8 cellular contexts compared by ENCODE assay signal in genomic region chr20:3887870-3888614, GRCh38. TPM values are rescaled to one million over a fixed set of nuclear protein-coding genes. Genes with fewer than 3 reads are reported as not detected.
A peak's percentile ranks its signal among the peaks of the same experiment; 100 is the strongest.
DNase-seq lines count a peak whose midpoint lies in the region; ATAC-seq and TF ChIP-seq lines count a peak whose summit lies in the region.

No MANE protein-coding gene starts in this region.

- WGBS in right cardiac atrium = 19% methylated on average over 16 of the region's 16 CpGs

- peaks cover 30% of the 10 kb centered on the region for H3K36me3 Mint-ChIP-seq in HFFc6 (ENCODE audit: low read depth)
- peaks cover 30 to 44% of the 10 kb centered on the region in 2 donors for H3K36me3 Mint-ChIP-seq in activated naive CD4-positive, alpha-beta T cell treated with anti-CD3 and anti-CD28 coated beads, Interleukin-2, amount 50 U/mL, for 72 hours

- peak overlapping the region; percentile 94 for H3K4me3 Mint-ChIP-seq in HFFc6

- peaks cover 2% of the 10 kb centered on the region for H3K4me1 ChIP-seq in right cardiac atrium (ENCODE audit: control insufficient read depth, insufficient read depth, low read length)
- H3K4me1 ChIP-seq in skeletal muscle satellite cell (ENCODE audit: control insufficient read depth, insufficient read depth, low read length) = peaks cover 30% of the 10 kb centered on the region

- peak overlapping the region; percentile 91 for H3K27ac ChIP-seq in right cardiac atrium (ENCODE audit: low read length)

- H3K4me3 ChIP-seq in right cardiac atrium (ENCODE audit: low read length) = peak overlapping the region; percentile 45
- peak overlapping the region; percentile 97 for H3K4me3 ChIP-seq in skeletal muscle satellite cell (ENCODE audit: low read length)

- peak; percentile 57 for DNase-seq in AG08396 (ENCODE audit: low spot score)
- peak; percentile 29 for DNase-seq in HFFc6
- DNase-seq in activated naive CD4-positive, alpha-beta T cell treated with anti-CD3 and anti-CD28 coated beads, Interleukin-2, amount 50 U/mL, for 72 hours (ENCODE audit: low spot score in 2 of 2) = no peak
- peak in 1 of 3 donors; percentile 69 for DNase-seq in right cardiac atrium
- no peak for DNase-seq in 8988T
- no peak for DNase-seq in stimulated activated CD8-positive, alpha-beta memory T cell treated with anti-CD3 and anti-CD28 coated beads, Interleukin-4, amount 100 ng/mL, for 48 hours
- no peak for DNase-seq in NCI-H1092 treated with DMSO at 0.1 percent for 48 hours (lab: John Stamatoyannopoulos, UW)

- no peak for TF ChIP-seq CTCF in HFFc6 (IDR thresholded peaks at IDR 0.05)

- no peak for ATAC-seq in activated naive CD4-positive, alpha-beta T cell treated with anti-CD3 and anti-CD28 coated beads, Interleukin-2, amount 50 U/mL, for 72 hours
- ATAC-seq in right cardiac atrium = peak; percentile 36 to 48

- no peaks in the 10 kb centered on the region for H3K27me3 ChIP-seq in right cardiac atrium (ENCODE audit: control insufficient read depth, insufficient read depth)
- H3K27me3 ChIP-seq in skeletal muscle satellite cell (ENCODE audit: control insufficient read depth, insufficient read depth, low read length) = no peaks in the 10 kb centered on the region

- no peaks in the 10 kb centered on the region for H3K9me3 Mint-ChIP-seq in HFFc6
- H3K9me3 Mint-ChIP-seq in activated naive CD4-positive, alpha-beta T cell treated with anti-CD3 and anti-CD28 coated beads, Interleukin-2, amount 50 U/mL, for 72 hours = no peaks in the 10 kb centered on the region

- H3K9me3 ChIP-seq in right cardiac atrium (ENCODE audit: control insufficient read depth, low read length) (no peaks in the 10 kb centered on the region), skeletal muscle satellite cell (replicated peaks; ENCODE audit: low read length) (no peaks in the 10 kb centered on the region)

- peaks cover 6% of the 10 kb centered on the region for H3K27me3 Mint-ChIP-seq in HFFc6 (ENCODE audit: insufficient read depth)

- H3K36me3 ChIP-seq in skeletal muscle satellite cell (ENCODE audit: insufficient read depth, low read length) = peaks cover 16% of the 10 kb centered on the region

- peaks cover 36% of the 10 kb centered on the region for H3K4me1 Mint-ChIP-seq in HFFc6 (ENCODE audit: low read depth)

- peak overlapping the region; percentile 95 for H3K27ac Mint-ChIP-seq in HFFc6
- peak overlapping the region; percentile 95 to 96 for H3K27ac Mint-ChIP-seq in activated naive CD4-positive, alpha-beta T cell treated with anti-CD3 and anti-CD28 coated beads, Interleukin-2, amount 50 U/mL, for 72 hours

- peak overlapping the region; percentile 88 for H3K4me2 ChIP-seq in skeletal muscle satellite cell (ENCODE audit: low read length)

- intact Hi-C loops in right cardiac atrium (cut with DNase I) = loop anchor here in 3 of 4 donors (5.0 to 10.0 kb wide), 3 partner anchors 127 to 197 kb away; partner anchors contain the start of gene RNF24 (in 1 of the 3)

- peak overlapping the region; percentile 95 for H3K9ac ChIP-seq in skeletal muscle satellite cell (ENCODE audit: low read depth, low read length)

RNA-seq across cellular contexts. Expression of gene PANK2, which starts 1.1 kb away (rescaled TPM):
- total RNA-seq in HFFc6 (2021; fragmentation: NEBNext Ultra II Directional; extraction: Animal tissue kit (Norgen Biotek cat#: 25700)) = 10 to 100 TPM; 34.5 to 40.7 (median 38.3) TPM
- 10 to 100 TPM; 56.0 to 64.7 TPM for total RNA-seq in activated naive CD4-positive, alpha-beta T cell treated with anti-CD3 and anti-CD28 coated beads, Interleukin-2, amount 50 U/mL, for 72 hours
- 10 to 100 TPM; 22.1 to 24.4 (median 23.2) TPM for total RNA-seq in right cardiac atrium
- 16.2 TPM for polyA plus RNA-seq in right cardiac atrium
- 40.6 and 42.3 TPM in 2 replicates for total RNA-seq in skeletal muscle satellite cell (2012; rRNA removed)

RNA-seq across cellular contexts. Expression of gene MAVS, which starts 41.4 kb away (rescaled TPM):
- total RNA-seq in HFFc6 (2021; fragmentation: NEBNext Ultra II Directional; extraction: Animal tissue kit (Norgen Biotek cat#: 25700)) = 10 to 100 TPM; 38.8 to 44.8 (median 40.6) TPM
- 10 to 100 TPM; 22.5 to 30.1 TPM for total RNA-seq in activated naive CD4-positive, alpha-beta T cell treated with anti-CD3 and anti-CD28 coated beads, Interleukin-2, amount 50 U/mL, for 72 hours
- total RNA-seq in right cardiac atrium = 10 to 100 TPM; 28.5 to 32.6 (median 30.1) TPM
- 30.0 TPM for polyA plus RNA-seq in right cardiac atrium
- 22.7 and 24.6 TPM in 2 replicates for total RNA-seq in skeletal muscle satellite cell (2012; rRNA removed)

Comparison
In these comparisons a context has a peak if more than half of its experiments do, and no peak if none do; other contexts are left out.
1. DNase-seq: peak in AG08396 (single experiment) and HFFc6 (single experiment); none in activated naive CD4-positive, alpha-beta T cell treated with anti-CD3 and anti-CD28 coated beads, Interleukin-2, amount 50 U/mL, for 72 hours (0 of 2), 8988T (single experiment), stimulated activated CD8-positive, alpha-beta memory T cell treated with anti-CD3 and anti-CD28 coated beads, Interleukin-4, amount 100 ng/mL, for 48 hours (single experiment) and NCI-H1092 treated with DMSO at 0.1 percent for 48 hours (single experiment).
2. ATAC-seq: peak in right cardiac atrium (2 of 2); none in activated naive CD4-positive, alpha-beta T cell treated with anti-CD3 and anti-CD28 coated beads, Interleukin-2, amount 50 U/mL, for 72 hours (0 of 2).